Comparison of ENCODE assay signal across 8 cellular contexts in the genomic region with DNA sequence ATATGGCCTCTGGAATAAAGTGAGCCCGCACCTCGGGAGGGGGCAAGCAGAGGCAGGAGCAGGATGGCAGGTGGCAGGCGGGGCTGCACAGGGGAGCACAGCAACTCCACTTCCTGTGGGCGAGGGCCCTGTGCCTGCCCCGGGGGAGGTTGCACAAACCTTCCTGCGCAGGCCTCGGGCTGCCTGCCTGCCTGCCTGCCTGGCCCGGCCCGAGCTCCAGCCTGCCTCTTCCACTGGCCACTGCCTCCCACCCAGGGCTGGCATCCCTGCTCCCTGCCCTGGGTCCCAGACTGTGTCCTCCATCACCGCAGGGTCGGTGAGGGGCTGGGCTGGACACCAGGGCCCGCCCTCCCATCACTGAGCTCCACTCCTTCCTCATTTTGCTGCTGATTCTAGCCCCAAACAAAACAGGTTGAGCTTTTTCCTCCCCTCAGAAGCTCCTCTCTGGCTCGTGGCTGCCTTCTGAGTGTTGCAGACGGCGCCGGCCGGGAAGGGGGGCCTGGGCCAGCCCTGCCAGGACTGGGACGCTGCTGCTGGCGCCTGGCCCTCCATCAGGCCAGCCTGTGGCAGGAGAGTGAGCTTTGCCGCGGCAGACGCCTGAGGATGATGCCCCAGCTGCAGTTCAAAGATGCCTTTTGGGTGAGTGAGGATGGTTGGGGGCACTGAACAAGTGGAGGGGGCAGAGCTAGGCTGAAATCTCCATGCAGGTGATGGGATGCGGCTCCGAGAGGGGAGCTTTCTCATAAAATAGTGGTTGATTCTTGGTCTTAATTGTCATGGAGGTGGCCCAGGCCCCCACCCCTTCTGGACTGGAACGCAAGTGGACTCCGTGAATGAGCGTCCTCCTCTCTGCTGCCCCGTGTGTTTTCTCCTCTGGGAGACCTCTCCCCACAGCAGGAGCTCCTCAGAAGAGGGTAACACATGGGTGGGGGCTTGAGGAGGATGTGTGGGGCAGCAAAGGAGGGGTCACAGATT. TPM values are rescaled to one million over a fixed set of nuclear protein-coding genes. Genes with fewer than 3 reads are reported as not detected.
DNase-seq lines count a peak whose midpoint lies in the region; ATAC-seq, FAIRE-seq and TF ChIP-seq lines count a peak whose summit lies in the region.

Gene PSTPIP1, plus strand, starts transcription at position 156 of the 975 bp plus-strand sequence. Its CDS starts 448 bp downstream, at position 604.

- no peaks in the 10 kb centered on the region for H3K9me3 Mint-ChIP-seq in CD8-positive, alpha-beta T cell
- no peaks in the 10 kb centered on the region for H3K9me3 Mint-ChIP-seq in activated naive CD4-positive, alpha-beta T cell treated with anti-CD3 and anti-CD28 coated beads, Interleukin-2, amount 10 ng/mL, durations not matched to agents 7 days and 5 days

- FAIRE-seq in kidney (lab: Jason Lieb, UNC) = no peak

- H3K9ac ChIP-seq in kidney (ENCODE audit: low read length in 2 of 2) = no peak within 1 kb of the TSS

- CTCF ChIA-PET in CD8-positive, alpha-beta T cell (lab: Charles Lee) = interaction anchor here (0.9 to 8.1 kb wide), 6 partner anchors 11 to 27 kb away, joined by 3 to 76 read pairs (median 12); no protein-coding TSS in a partner anchor
- CTCF ChIA-PET in activated naive CD4-positive, alpha-beta T cell treated with anti-CD3 and anti-CD28 coated beads, Interleukin-2, amount 10 ng/mL, durations not matched to agents 7 days and 5 days (lab: Charles Lee) = interaction anchor here (1.1 to 7.5 kb wide), 6 partner anchors 13 to 123 kb away, joined by 3 to 62 read pairs (median 15); no protein-coding TSS in a partner anchor

- no peaks in the 10 kb centered on the region for H3K27me3 Mint-ChIP-seq in CD8-positive, alpha-beta T cell (ENCODE audit: low read depth)
- H3K27me3 Mint-ChIP-seq in activated naive CD4-positive, alpha-beta T cell treated with anti-CD3 and anti-CD28 coated beads, Interleukin-2, amount 10 ng/mL, durations not matched to agents 7 days and 5 days = no peaks in the 10 kb centered on the region

- H3K4me1 ChIP-seq in CD8-positive, alpha-beta T cell (ENCODE audit: insufficient read depth, low read length) = peaks cover 64% of the 10 kb centered on the region
- H3K4me1 ChIP-seq in kidney (ENCODE audit: control insufficient read depth in 1 of 2, insufficient read depth in 1 of 2, low read depth in 1 of 2, low read length in 2 of 2) = no peaks in the 10 kb centered on the region

- no peaks in the 10 kb centered on the region for H3K27me3 ChIP-seq in CD8-positive, alpha-beta T cell (ENCODE audit: insufficient read depth, low read length)
- H3K27me3 ChIP-seq in H7 (ENCODE audit: control insufficient read depth, insufficient read depth, low read length) = no peaks in the 10 kb centered on the region

- peaks cover 22% of the 10 kb centered on the region for H3K36me3 Mint-ChIP-seq in CD8-positive, alpha-beta T cell
- peaks cover 28% of the 10 kb centered on the region for H3K36me3 Mint-ChIP-seq in activated naive CD4-positive, alpha-beta T cell treated with anti-CD3 and anti-CD28 coated beads, Interleukin-2, amount 10 ng/mL, durations not matched to agents 7 days and 5 days

- peak within 1 kb of the TSS; percentile 81 for H3K27ac ChIP-seq in CD8-positive, alpha-beta T cell (ENCODE audit: low read depth, low read length)
- H3K27ac ChIP-seq in kidney (ENCODE audit: low read depth in 2 of 2, low read length in 2 of 2) = peak within 1 kb of the TSS in 1 of 2 donors; percentile 41

- POLR2A ChIA-PET in CD8-positive, alpha-beta T cell (lab: Charles Lee) = interaction anchor here (0.8 to 3.7 kb wide), 21 partner anchors 8 to 166 kb away, joined by 3 to 33 read pairs (median 7); partner anchors contain the start of genes RCN2 and SCAPER

- peaks cover 64% of the 10 kb centered on the region for H3K4me1 Mint-ChIP-seq in CD8-positive, alpha-beta T cell (ENCODE audit: low read depth)
- H3K4me1 Mint-ChIP-seq in activated naive CD4-positive, alpha-beta T cell treated with anti-CD3 and anti-CD28 coated beads, Interleukin-2, amount 10 ng/mL, durations not matched to agents 7 days and 5 days = peaks cover 73% of the 10 kb centered on the region

- H3K4me3 ChIP-seq in CD8-positive, alpha-beta T cell (ENCODE audit: low read depth, low read length) = peak within 1 kb of the TSS; percentile 87
- H3K4me3 ChIP-seq in H7 (ENCODE audit: insufficient read depth, low read depth, low read length) (no peak within 1 kb of the TSS), kidney (ENCODE audit: low read length in 2 of 2) (no peak within 1 kb of the TSS)

- peak; percentile 71 for ATAC-seq in CD8-positive, alpha-beta T cell
- no peak for ATAC-seq in GM18520 (IDR thresholded peaks at IDR 0.05; ENCODE audit: unreplicated experiment)

- intact Hi-C loops in CD8-positive, alpha-beta T cell (cut with DNase I, micrococcal nuclease) = loop anchor here (1.0 to 10.0 kb wide), 9 partner anchors 8 to 426 kb away; partner anchors contain the start of genes HMG20A (in 1 of the 2), PEAK1 (in 1 of the 2), RCN2 (in 1 of the 2) and SCAPER (in 1 of the 2)
- intact Hi-C loops in kidney (cut with DNase I) = no loop called here

- no peak for TF ChIP-seq CTCF in CD8-positive, alpha-beta T cell (IDR thresholded peaks at IDR 0.05)
- no peak for TF ChIP-seq CTCF in kidney (IDR thresholded peaks at IDR 0.05; ENCODE audit: borderline replicate concordance, extremely low read depth, insufficient read depth)

- no peaks in the 10 kb centered on the region for H3K36me3 ChIP-seq in CD8-positive, alpha-beta T cell (ENCODE audit: insufficient read depth, low read length)
- H3K36me3 ChIP-seq in H7 (replicated peaks; ENCODE audit: control insufficient read depth, insufficient read depth, low read length) (no peaks in the 10 kb centered on the region), kidney (ENCODE audit: control insufficient read depth in 1 of 2, insufficient read depth in 2 of 2, low read length in 2 of 2) (no peaks in the 10 kb centered on the region)

- peak; percentile 42 to 89 (median 72) for DNase-seq in CD8-positive, alpha-beta T cell
- DNase-seq in H7 (peak; percentile 62), SIG-M5 (lab: John Stamatoyannopoulos, UW) (peak; percentile 12), kidney (peak; percentile 81), NCI-H345 (lab: John Stamatoyannopoulos, UW) (no peak)
- peak; percentile 84 for DNase-seq in activated naive CD4-positive, alpha-beta T cell treated with anti-CD3 and anti-CD28 coated beads, Interleukin-2, amount 10 ng/mL, durations not matched to agents 7 days and 5 days
- peak; percentile 53 to 58 for DNase-seq in stimulated activated CD4-positive, alpha-beta T cell treated with anti-CD3 and anti-CD28 coated beads, Interleukin-4, amount 100 ng/mL, for 48 hours (ENCODE audit: low read depth in 2 of 2)

- peak within 1 kb of the TSS; percentile 90 for H3K4me3 Mint-ChIP-seq in CD8-positive, alpha-beta T cell
- peak within 1 kb of the TSS; percentile 94 for H3K4me3 Mint-ChIP-seq in activated naive CD4-positive, alpha-beta T cell treated with anti-CD3 and anti-CD28 coated beads, Interleukin-2, amount 10 ng/mL, durations not matched to agents 7 days and 5 days

- no peaks in the 10 kb centered on the region for H3K9me3 ChIP-seq in CD8-positive, alpha-beta T cell (ENCODE audit: low read length)
- H3K9me3 ChIP-seq in kidney (ENCODE audit: control insufficient read depth in 1 of 2, low read length in 2 of 2) = no peaks in the 10 kb centered on the region

- H3K27ac Mint-ChIP-seq in CD8-positive, alpha-beta T cell = peak within 1 kb of the TSS; percentile 97
- peak within 1 kb of the TSS; percentile 95 for H3K27ac Mint-ChIP-seq in activated naive CD4-positive, alpha-beta T cell treated with anti-CD3 and anti-CD28 coated beads, Interleukin-2, amount 10 ng/mL, durations not matched to agents 7 days and 5 days

RNA-seq across cellular contexts. Expression of gene PSTPIP1, which starts in this region (rescaled TPM):
- total RNA-seq in CD8-positive, alpha-beta T cell = 10 to 100 TPM; 86.7 to 88.0 TPM
- total RNA-seq in H7 (2014; rRNA removed; shearing (Covaris generic)) = 0.21 and 1.3 TPM in 2 replicates
- total RNA-seq in kidney = 22.1 TPM
- 2.2 TPM for polyA plus RNA-seq in kidney (ENCODE audit: insufficient read depth, low read depth, low replicate concordance)
